ENCODE assay signal across 18 cellular contexts in the genomic region with DNA sequence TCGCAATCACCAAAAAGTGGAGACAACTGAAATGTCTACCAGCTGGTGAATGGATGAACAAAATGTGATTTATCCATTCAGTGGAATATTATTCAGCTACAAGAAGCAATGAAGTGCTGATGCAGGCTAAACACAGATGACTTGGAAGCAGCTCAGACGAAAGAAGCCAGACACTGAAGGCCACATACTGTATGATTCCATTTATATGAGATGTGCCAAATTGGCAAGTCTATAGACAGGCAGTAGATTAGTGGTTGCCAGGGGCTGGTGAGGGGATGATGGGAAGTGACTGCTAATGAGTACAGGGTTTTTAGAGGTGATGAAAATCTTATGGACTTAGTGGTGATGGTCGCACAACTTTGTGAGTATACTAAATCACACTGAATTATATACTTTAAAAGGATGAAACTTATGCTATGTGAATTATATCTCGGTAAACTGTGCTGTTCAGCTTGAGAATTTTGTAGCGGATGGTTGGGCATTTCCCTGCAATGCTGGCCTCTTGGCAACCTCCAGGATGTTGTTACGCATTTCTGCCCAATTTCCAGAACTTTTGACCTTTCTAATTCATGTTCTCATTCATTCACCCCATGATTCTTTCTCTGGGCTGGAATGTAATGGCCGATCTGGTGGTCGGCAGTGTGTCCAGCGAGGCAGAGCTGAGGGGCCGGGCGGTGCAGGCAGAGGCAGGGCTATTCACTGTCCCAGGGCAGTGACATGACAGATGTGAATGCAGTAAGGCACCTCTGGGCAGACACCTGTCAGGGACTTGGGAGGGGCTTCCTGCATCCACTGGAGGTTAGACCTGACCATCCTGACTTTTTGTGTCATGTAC. TPM values are rescaled to one million over a fixed set of nuclear protein-coding genes. Genes with fewer than 3 reads are reported as not detected.
"Had no signal": no experiment of that assay in that cellular context is flagged by ENCODE, and none has a peak within 500 bp of the region (broad histone marks: within the 10 kb centered on the region; RNA-seq: fewer than 3 reads in every experiment).

No MANE protein-coding gene starts in this region.

- H3K4me3 ChIP-seq: dorsolateral prefrontal cortex, esophagus muscularis mucosa, SK-N-MC, skin epidermis had no signal

- H3K9me3 Mint-ChIP-seq: activated CD4-positive, alpha-beta T cell treated with anti-CD3 and anti-CD28 coated beads, Interleukin-2, amount 10 ng/mL, durations not matched to agents 24 days and 14 days; activated naive CD8-positive, alpha-beta T cell treated with anti-CD3 and anti-CD28 coated beads, Interleukin-2, amount 10 ng/mL, durations not matched to agents 7 days and 5 days; activated T-cell treated with anti-CD3 and anti-CD28 coated beads, Interleukin-2, amount 50 U/mL, for 72 hours; naive thymus-derived CD4-positive, alpha-beta T cell had no signal

- H3K36me3 Mint-ChIP-seq: activated naive CD8-positive, alpha-beta T cell treated with anti-CD3 and anti-CD28 coated beads, Interleukin-2, amount 10 ng/mL, durations not matched to agents 7 days and 5 days; naive thymus-derived CD4-positive, alpha-beta T cell had no signal

- H3K36me3 ChIP-seq: esophagus muscularis mucosa had no signal

- DNase-seq: activated CD4-positive, alpha-beta T cell treated with anti-CD3 and anti-CD28 coated beads, Interleukin-2, amount 10 ng/mL, durations not matched to agents 24 days and 14 days; activated CD4-positive, CD25-positive, alpha-beta regulatory T cell; activated CD8-positive, alpha-beta memory T cell treated with anti-CD3 and anti-CD28 coated beads, Interleukin-2, amount 50 U/mL, for 4 hours; activated CD8-positive, alpha-beta T cell treated with anti-CD3 and anti-CD28 coated beads, Interleukin-2, amount 10 ng/mL, durations not matched to agents 7 days and 5 days; activated naive CD8-positive, alpha-beta T cell treated with anti-CD3 and anti-CD28 coated beads, Interleukin-2, amount 10 ng/mL, durations not matched to agents 7 days and 5 days; activated T-cell treated with anti-CD3 and anti-CD28 coated beads, Interleukin-2, amount 50 U/mL, for 72 hours; foreskin melanocyte; naive thymus-derived CD4-positive, alpha-beta T cell; posterior cingulate gyrus; retina; stimulated activated CD4-positive, alpha-beta T cell treated with anti-CD3 and anti-CD28 coated beads, Interleukin-4, amount 100 ng/mL, for 24 hours; stimulated activated naive CD4-positive, alpha-beta T cell; trophoblast cell had no signal

- H3K27ac ChIP-seq: dorsolateral prefrontal cortex, SK-N-MC, skin epidermis had no signal

- H3K4me3 Mint-ChIP-seq: activated CD4-positive, alpha-beta T cell treated with anti-CD3 and anti-CD28 coated beads, Interleukin-2, amount 10 ng/mL, durations not matched to agents 24 days and 14 days; activated CD8-positive, alpha-beta T cell treated with anti-CD3 and anti-CD28 coated beads, Interleukin-2, amount 10 ng/mL, durations not matched to agents 7 days and 5 days; activated naive CD8-positive, alpha-beta T cell treated with anti-CD3 and anti-CD28 coated beads, Interleukin-2, amount 10 ng/mL, durations not matched to agents 7 days and 5 days; activated T-cell treated with anti-CD3 and anti-CD28 coated beads, Interleukin-2, amount 50 U/mL, for 72 hours; naive thymus-derived CD4-positive, alpha-beta T cell had no signal

- H3K27me3 ChIP-seq: dorsolateral prefrontal cortex, esophagus muscularis mucosa had no signal

- ATAC-seq: activated CD8-positive, alpha-beta T cell treated with anti-CD3 and anti-CD28 coated beads, Interleukin-2, amount 10 ng/mL, durations not matched to agents 7 days and 5 days; activated T-cell treated with anti-CD3 and anti-CD28 coated beads, Interleukin-2, amount 50 U/mL, for 72 hours; naive thymus-derived CD4-positive, alpha-beta T cell had no signal

- H3K27ac Mint-ChIP-seq: activated CD4-positive, alpha-beta T cell treated with anti-CD3 and anti-CD28 coated beads, Interleukin-2, amount 10 ng/mL, durations not matched to agents 24 days and 14 days; activated CD8-positive, alpha-beta T cell treated with anti-CD3 and anti-CD28 coated beads, Interleukin-2, amount 10 ng/mL, durations not matched to agents 7 days and 5 days; activated naive CD8-positive, alpha-beta T cell treated with anti-CD3 and anti-CD28 coated beads, Interleukin-2, amount 10 ng/mL, durations not matched to agents 7 days and 5 days; activated T-cell treated with anti-CD3 and anti-CD28 coated beads, Interleukin-2, amount 50 U/mL, for 72 hours; naive thymus-derived CD4-positive, alpha-beta T cell had no signal

- H3K9me3 ChIP-seq: esophagus muscularis mucosa had no signal

- H3K27me3 Mint-ChIP-seq: activated CD4-positive, alpha-beta T cell treated with anti-CD3 and anti-CD28 coated beads, Interleukin-2, amount 10 ng/mL, durations not matched to agents 24 days and 14 days; naive thymus-derived CD4-positive, alpha-beta T cell had no signal

RNA-seq across cellular contexts. Expression of a gene that starts 21.9 kb away (rescaled TPM):
- total RNA-seq: activated CD8-positive, alpha-beta T cell treated with anti-CD3 and anti-CD28 coated beads, Interleukin-2, amount 10 ng/mL, durations not matched to agents 7 days and 5 days; lung microvascular endothelial cell had no signal
- polyA plus RNA-seq: naive thymus-derived CD4-positive, alpha-beta T cell had no signal
